In genomic region chrX:49075347-49075746, GRCh38 we compare ENCODE assay signal across 17 cellular contexts. TPM values are rescaled to one million over a fixed set of nuclear protein-coding genes. Genes with fewer than 3 reads are reported as not detected.
DNase-seq lines count a peak whose midpoint lies in the region; ATAC-seq lines count a peak whose summit lies in the region.
"Had no signal": no experiment of that assay in that cellular context is flagged by ENCODE, and none has a peak within 500 bp of the region (broad histone marks: within the 10 kb centered on the region; RNA-seq: fewer than 3 reads in every experiment).

No MANE protein-coding gene starts in this region.

- H3K36me3 Mint-ChIP-seq in effector memory CD8-positive, alpha-beta T cell (ENCODE audit: insufficient read depth) = peaks cover 35% of the 10 kb centered on the region
- H3K36me3 Mint-ChIP-seq in activated T-cell treated with anti-CD3 and anti-CD28 coated beads, Interleukin-2, amount 50 U/mL, for 4 hours (ENCODE audit: insufficient read depth) = no peaks in the 10 kb centered on the region

- H3K4me3 Mint-ChIP-seq in effector memory CD8-positive, alpha-beta T cell = no peak overlapping the region
- H3K4me3 Mint-ChIP-seq in activated T-cell treated with anti-CD3 and anti-CD28 coated beads, Interleukin-2, amount 50 U/mL, for 4 hours = no peak overlapping the region

- H3K27me3 Mint-ChIP-seq in effector memory CD8-positive, alpha-beta T cell = no peaks in the 10 kb centered on the region
- H3K27me3 Mint-ChIP-seq in activated T-cell treated with anti-CD3 and anti-CD28 coated beads, Interleukin-2, amount 50 U/mL, for 4 hours (ENCODE audit: low read depth) = no peaks in the 10 kb centered on the region

- peaks cover 22 to 26% of the 10 kb centered on the region in 2 donors for H3K4me1 Mint-ChIP-seq in effector memory CD8-positive, alpha-beta T cell (ENCODE audit: low read depth in 2 of 2)
- H3K4me1 Mint-ChIP-seq in activated T-cell treated with anti-CD3 and anti-CD28 coated beads, Interleukin-2, amount 50 U/mL, for 4 hours (ENCODE audit: low read depth) = peaks cover 27% of the 10 kb centered on the region

- peaks cover 15 to 24% (median 22%) of the 10 kb centered on the region in 3 donors for H3K36me3 ChIP-seq in skeletal muscle tissue (ENCODE audit: control insufficient read depth in 3 of 3, insufficient read depth in 3 of 3, low read length in 3 of 3)

- DNase-seq in ELF-1 (ENCODE audit: low read depth, low spot score) (peak; percentile 37), OCI-M1 (lab: John Stamatoyannopoulos, UW) (peak; percentile 85)
- DNase-seq in effector memory CD8-positive, alpha-beta T cell = no peak
- no peak for DNase-seq in activated T-cell treated with anti-CD3 and anti-CD28 coated beads, Interleukin-2, amount 50 U/mL, for 4 hours
- DNase-seq: C1 segment of cervical spinal cord, Caco-2, GDM1, Karpas-422, MM.1S, NCI-H1417 treated with DMSO at 0.1 percent for 48 hours, NCI-H2029 treated with DMSO at 0.1 percent for 48 hours, NCI-H524, PC-3, T-helper 1 cell had no signal

- peaks cover 21 to 38% (median 26%) of the 10 kb centered on the region in 3 donors for H3K4me1 ChIP-seq in skeletal muscle tissue (ENCODE audit: control insufficient read depth in 3 of 3, insufficient read depth in 3 of 3, low read length in 3 of 3)
- H3K4me1 ChIP-seq: Caco-2 had no signal

- no peaks in the 10 kb centered on the region for H3K9me3 Mint-ChIP-seq in effector memory CD8-positive, alpha-beta T cell
- no peaks in the 10 kb centered on the region for H3K9me3 Mint-ChIP-seq in activated T-cell treated with anti-CD3 and anti-CD28 coated beads, Interleukin-2, amount 50 U/mL, for 4 hours

- no peak overlapping the region for H3K4me3 ChIP-seq in skeletal muscle tissue (ENCODE audit: low read length in 3 of 3)

- no peaks in the 10 kb centered on the region for H3K9me3 ChIP-seq in skeletal muscle tissue (ENCODE audit: control insufficient read depth in 3 of 3, low read length in 3 of 3)
- H3K9me3 ChIP-seq: Caco-2 had no signal

- H3K27ac ChIP-seq in skeletal muscle tissue (ENCODE audit: low read depth, low read length) = peak overlapping the region; percentile 82

- H3K27me3 ChIP-seq in skeletal muscle tissue (ENCODE audit: control insufficient read depth in 3 of 3, insufficient read depth in 3 of 3, low read length in 3 of 3) = no peaks in the 10 kb centered on the region

- H3K27ac Mint-ChIP-seq in effector memory CD8-positive, alpha-beta T cell = peak overlapping the region; percentile 12 to 31

- no peak overlapping the region for H3K9ac ChIP-seq in skeletal muscle tissue (ENCODE audit: low read depth in 1 of 3, low read length in 3 of 3)

- no peak for ATAC-seq in effector memory CD8-positive, alpha-beta T cell (replicated peaks)
- no peak for ATAC-seq in activated T-cell treated with anti-CD3 and anti-CD28 coated beads, Interleukin-2, amount 50 U/mL, for 4 hours
- ATAC-seq in GM21786 (IDR thresholded peaks at IDR 0.05; ENCODE audit: unreplicated experiment) = no peak
- no peak for ATAC-seq in GM18498 (IDR thresholded peaks at IDR 0.05; ENCODE audit: unreplicated experiment)
- ATAC-seq: PC-3 had no signal

RNA-seq across cellular contexts. Expression of gene PRAF2, which starts 1.5 kb away (rescaled TPM):
- total RNA-seq in skeletal muscle tissue = 4.7 TPM
- total RNA-seq in activated T-cell treated with anti-CD3 and anti-CD28 coated beads, Interleukin-2, amount 50 U/mL, for 4 hours = 10 to 100 TPM; 10.5 to 12.7 (median 11.4) TPM

RNA-seq across cellular contexts. Expression of gene WDR45, which starts 4.3 kb away (rescaled TPM):
- total RNA-seq in skeletal muscle tissue = 26.6 TPM
- 10 to 100 TPM; 31.0 to 37.9 (median 36.5) TPM for total RNA-seq in activated T-cell treated with anti-CD3 and anti-CD28 coated beads, Interleukin-2, amount 50 U/mL, for 4 hours

RNA-seq across cellular contexts. Expression of gene CCDC120, which starts 16.5 kb away (rescaled TPM):
- total RNA-seq in skeletal muscle tissue = 0.52 TPM
- 1 to 10 TPM; 3.3 to 4.2 (median 4.0) TPM for total RNA-seq in activated T-cell treated with anti-CD3 and anti-CD28 coated beads, Interleukin-2, amount 50 U/mL, for 4 hours

RNA-seq across cellular contexts. Expression of gene TFE3, which starts 32.2 kb away (rescaled TPM):
- 8.4 TPM for total RNA-seq in skeletal muscle tissue
- total RNA-seq in activated T-cell treated with anti-CD3 and anti-CD28 coated beads, Interleukin-2, amount 50 U/mL, for 4 hours = 10 to 100 TPM; 22.8 to 28.8 (median 23.4) TPM

RNA-seq across cellular contexts. Expression of gene GPKOW, which starts 48.2 kb away (rescaled TPM):
- 20.4 TPM for total RNA-seq in skeletal muscle tissue
- 10 to 100 TPM; 21.2 to 28.4 (median 24.6) TPM for total RNA-seq in activated T-cell treated with anti-CD3 and anti-CD28 coated beads, Interleukin-2, amount 50 U/mL, for 4 hours

Comparison
In these comparisons a context has a peak if more than half of its experiments do, and no peak if none do; other contexts are left out.
1. DNase-seq: peak in ELF-1 (single experiment) and OCI-M1 (single experiment); none in effector memory CD8-positive, alpha-beta T cell (0 of 3) and activated T-cell treated with anti-CD3 and anti-CD28 coated beads, Interleukin-2, amount 50 U/mL, for 4 hours (single experiment).